In the genomic region with DNA sequence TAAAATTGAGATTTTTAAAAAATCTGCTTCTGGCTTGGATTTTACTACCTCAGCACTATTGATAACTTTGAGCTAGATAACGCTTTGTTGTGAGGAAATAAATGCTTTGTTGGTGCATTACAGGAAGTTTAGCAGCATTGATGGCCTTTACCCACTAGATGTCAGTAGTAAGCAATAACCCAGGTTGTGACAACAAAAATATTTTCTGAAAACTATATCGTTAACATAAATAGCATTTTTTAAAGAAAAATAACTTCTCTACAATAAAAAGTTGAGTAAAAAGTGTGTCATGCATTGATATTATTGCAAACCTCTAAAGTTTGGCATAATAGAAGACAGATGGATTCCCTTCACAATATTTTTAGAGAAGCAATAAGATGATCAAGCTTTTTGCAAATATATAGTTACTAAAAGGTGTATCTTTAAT, we compare ENCODE assay signal across 8 cellular contexts.
DNase-seq lines count a peak whose midpoint lies in the region; ATAC-seq, FAIRE-seq and TF ChIP-seq lines count a peak whose summit lies in the region.

No MANE protein-coding gene starts in this region.

- ATAC-seq in mucosa of descending colon, result no peak
- ATAC-seq in Right ventricle myocardium superior (ENCODE audit: poor library complexity), result no peak
- ATAC-seq in GM21390 (IDR thresholded peaks at IDR 0.05; ENCODE audit: unreplicated experiment), result no peak
- ATAC-seq in GM18867 (IDR thresholded peaks at IDR 0.05; ENCODE audit: unreplicated experiment), result no peak

- no peak overlapping the region for H3K9ac ChIP-seq in KMS-11

- H3K4me3 ChIP-seq in KMS-11 (IDR thresholded peaks at IDR 0.05; ENCODE audit: insufficient read depth, low read depth, low read length) (no peak overlapping the region), mucosa of descending colon (no peak overlapping the region)

- H3K9me3 ChIP-seq in mucosa of descending colon, result no peaks in the 10 kb centered on the region

- no peak overlapping the region for H3K27ac ChIP-seq in KMS-11

- H3K27ac Mint-ChIP-seq in brain, result no peak overlapping the region

- H3K4me1 Mint-ChIP-seq in brain, result peaks cover 21% of the 10 kb centered on the region

- DNase-seq in D721Med (ENCODE audit: insufficient read length, low spot score), result no peak
- DNase-seq in mucosa of descending colon, result no peak
- DNase-seq in HTR-8/SVneo (ENCODE audit: insufficient read length, low spot score), result no peak
- no peak for DNase-seq in Right ventricle myocardium superior

- H3K9me3 Mint-ChIP-seq in brain, result no peaks in the 10 kb centered on the region

- H3K36me3 ChIP-seq in KMS-11 (ENCODE audit: insufficient read depth) (no peaks in the 10 kb centered on the region), mucosa of descending colon (ENCODE audit: low read depth) (no peaks in the 10 kb centered on the region)

- no peak overlapping the region for H3K4me2 ChIP-seq in KMS-11

- H3K27me3 ChIP-seq in KMS-11 (ENCODE audit: insufficient read depth, low read depth), result no peaks in the 10 kb centered on the region

- peaks cover 6% of the 10 kb centered on the region for H3K27me3 Mint-ChIP-seq in brain

- TF ChIP-seq CTCF in D721Med (IDR thresholded peaks at IDR 0.05; ENCODE audit: insufficient read depth, missing control alignments), result peak; percentile 72
- TF ChIP-seq CTCF in KMS-11 (conservative IDR thresholded peaks at IDR 0.05; ENCODE audit: low read depth, low read length), result peak; percentile 75
- TF ChIP-seq CTCF in brain (conservative IDR thresholded peaks at IDR 0.05), result peak; percentile 71 to 83
- TF ChIP-seq CTCF in mucosa of descending colon (IDR thresholded peaks at IDR 0.05), result peak; percentile 35

- no peak overlapping the region for H3K4me3 Mint-ChIP-seq in brain

- intact Hi-C loops in mucosa of descending colon (cut with DNase I, micrococcal nuclease), result no loop called here
- intact Hi-C loops in Right ventricle myocardium superior (cut with DNase I), result loop anchor here (10.0 kb wide), 1 partner anchor 748 kb away; no protein-coding TSS in a partner anchor

- H4K20me1 ChIP-seq in KMS-11 (ENCODE audit: insufficient read depth), result no peaks in the 10 kb centered on the region

- FAIRE-seq in D721Med (lab: Jason Lieb, UNC) (peak; percentile 53), HTR-8/SVneo (lab: Jason Lieb, UNC) (no peak)

- H2AFZ ChIP-seq in KMS-11 (ENCODE audit: low read depth), result no peak overlapping the region

- H3K4me1 ChIP-seq in KMS-11 (ENCODE audit: low read depth, poor library complexity, severe bottlenecking) (no peaks in the 10 kb centered on the region), mucosa of descending colon (ENCODE audit: low read depth) (no peaks in the 10 kb centered on the region)

- no peaks in the 10 kb centered on the region for H3K79me2 ChIP-seq in KMS-11 (ENCODE audit: insufficient read depth, low read depth)

- H3K36me3 Mint-ChIP-seq in brain, result no peaks in the 10 kb centered on the region
